In genomic region chr4:129342820-129343219, GRCh38 we compare ENCODE assay signal across 10 cellular contexts.
DNase-seq lines count a peak whose midpoint lies in the region; ATAC-seq and TF ChIP-seq lines count a peak whose summit lies in the region.
"Had no signal": no experiment of that assay in that cellular context is flagged by ENCODE, and none has a peak within 500 bp of the region (broad histone marks: within the 10 kb centered on the region; RNA-seq: fewer than 3 reads in every experiment).

No MANE protein-coding gene starts in this region.

- no peaks in the 10 kb centered on the region for H3K36me3 ChIP-seq in MG63
- H3K36me3 ChIP-seq: neural progenitor cell had no signal

- H3K9me3 ChIP-seq in MG63: no peaks in the 10 kb centered on the region

- no peak for TF ChIP-seq CTCF in AG10803 (conservative IDR thresholded peaks at IDR 0.05; ENCODE audit: low read length)
- TF ChIP-seq CTCF in cardiac fibroblast (IDR thresholded peaks at IDR 0.05; ENCODE audit: low read depth, low read length): no peak

- no peaks in the 10 kb centered on the region for H3K27me3 ChIP-seq in MG63
- H3K27me3 ChIP-seq: neural progenitor cell had no signal

- no peak for ATAC-seq in GM21381 (IDR thresholded peaks at IDR 0.05; ENCODE audit: unreplicated experiment)

- DNase-seq in AG10803 (ENCODE audit: low read depth): peak; percentile 81
- no peak for DNase-seq in MG63
- peak; percentile 88 to 89 for DNase-seq in cardiac fibroblast (ENCODE audit: low read depth in 2 of 2)
- peak; percentile 44 to 74 for DNase-seq in lung microvascular endothelial cell (ENCODE audit: low read depth in 2 of 2)
- no peak for DNase-seq in foreskin melanocyte
- no peak for DNase-seq in stimulated activated CD4-positive, alpha-beta T cell treated with anti-CD3 and anti-CD28 coated beads, Interleukin-4, amount 100 ng/mL, for 4 hours
- no peak for DNase-seq in NCI-H1930 (lab: John Stamatoyannopoulos, UW)
- DNase-seq: stimulated activated naive CD4-positive, alpha-beta T cell treated with Interleukin-2 at 50 U/mL for 16 hours had no signal

- H3K4me3 ChIP-seq in AG10803 (ENCODE audit: low read length) (peak overlapping the region; percentile 47), MG63 (peak overlapping the region; percentile 17), cardiac fibroblast (replicated peaks in 1 of 2; ENCODE audit: low read depth in 2 of 2, low read length in 2 of 2) (no peak overlapping the region)
- H3K4me3 ChIP-seq: neural progenitor cell had no signal

Comparison
In these comparisons a context has a peak if more than half of its experiments do, and no peak if none do; other contexts are left out.
1. DNase-seq: peak in AG10803 (single experiment), cardiac fibroblast (2 of 2) and lung microvascular endothelial cell (2 of 2); none in MG63 (single experiment), foreskin melanocyte (single experiment), stimulated activated CD4-positive, alpha-beta T cell treated with anti-CD3 and anti-CD28 coated beads, Interleukin-4, amount 100 ng/mL, for 4 hours (0 of 2) and NCI-H1930 (0 of 2).
2. H3K4me3 ChIP-seq: peak in AG10803 (single experiment) and MG63 (single experiment); none in cardiac fibroblast (0 of 2).